In genomic region chr22:33841281-33842005, GRCh38 we compare ENCODE assay signal across 13 cellular contexts.
DNase-seq lines count a peak whose midpoint lies in the region; ATAC-seq and TF ChIP-seq lines count a peak whose summit lies in the region.
"Had no signal": no experiment of that assay in that cellular context is flagged by ENCODE, and none has a peak within 500 bp of the region (broad histone marks: within the 10 kb centered on the region; RNA-seq: fewer than 3 reads in every experiment).

No MANE protein-coding gene starts in this region.

- H3K4me3 ChIP-seq in ascending aorta = peak overlapping the region in 1 of 2 donors; percentile 28

- no peaks in the 10 kb centered on the region for H3K27me3 ChIP-seq in ascending aorta

- H3K36me3 Mint-ChIP-seq in nephron progenitor cell (ENCODE audit: low read depth) (peaks cover 10% of the 10 kb centered on the region), natural killer cell (no peaks in the 10 kb centered on the region)
- H3K36me3 Mint-ChIP-seq in activated T-helper 2 cell treated with anti-CD3 and anti-CD28 coated beads, Interferon-gamma antibody, Interleukin-2, Interleukin-4, amounts not matched to agents 10 μg/mL and 5 μg/mL and 100 μg/mL, durations not matched to agents 14 hours and 24 hours and 36 hours (ENCODE audit: low read depth) = no peaks in the 10 kb centered on the region
- H3K36me3 Mint-ChIP-seq: CD14-positive monocyte, mesothelial cell of epicardium had no signal

- H3K27ac ChIP-seq in ascending aorta = peak overlapping the region; percentile 49 to 66

- H3K27ac Mint-ChIP-seq in nephron progenitor cell = peak overlapping the region; percentile 43
- no peak overlapping the region for H3K27ac Mint-ChIP-seq in activated T-helper 2 cell treated with anti-CD3 and anti-CD28 coated beads, Interferon-gamma antibody, Interleukin-2, Interleukin-4, amounts not matched to agents 10 μg/mL and 5 μg/mL and 100 μg/mL, durations not matched to agents 14 hours and 24 hours and 36 hours
- no peak overlapping the region for H3K27ac Mint-ChIP-seq in natural killer cell
- H3K27ac Mint-ChIP-seq: activated CD8-positive, alpha-beta T cell treated with anti-CD3 and anti-CD28 coated beads for 36 hours; CD14-positive monocyte; mesothelial cell of epicardium had no signal

- DNase-seq in ascending aorta (ENCODE audit: low spot score in 2 of 2) (no peak), nephron progenitor cell (no peak), natural killer cell (no peak), NOMO-1 treated with dmso at 0.1 percent for 144 hours (lab: John Stamatoyannopoulos, UW; ENCODE audit: unreplicated experiment) (no peak), GM19240 (ENCODE audit: insufficient read length, low spot score) (no peak)
- DNase-seq in activated T-helper 2 cell treated with anti-CD3 and anti-CD28 coated beads, Interferon-gamma antibody, Interleukin-2, Interleukin-4, amounts not matched to agents 10 μg/mL and 5 μg/mL and 100 μg/mL, durations not matched to agents 14 hours and 24 hours and 36 hours (ENCODE audit: low spot score) = no peak
- DNase-seq: activated CD8-positive, alpha-beta T cell treated with anti-CD3 and anti-CD28 coated beads for 36 hours; effector memory CD4-positive, alpha-beta T cell; NCI-H446 treated with DMSO at 0.1 percent for 48 hours had no signal

- ATAC-seq in GM18861 (IDR thresholded peaks at IDR 0.05; ENCODE audit: unreplicated experiment) (peak; percentile 46), HG03045 (IDR thresholded peaks at IDR 0.05; ENCODE audit: unreplicated experiment) (peak; percentile 13), natural killer cell (no peak)
- ATAC-seq: activated CD8-positive, alpha-beta T cell treated with anti-CD3 and anti-CD28 coated beads for 36 hours had no signal

- H3K4me3 Mint-ChIP-seq in nephron progenitor cell (no peak overlapping the region), natural killer cell (no peak overlapping the region)
- H3K4me3 Mint-ChIP-seq in activated T-helper 2 cell treated with anti-CD3 and anti-CD28 coated beads, Interferon-gamma antibody, Interleukin-2, Interleukin-4, amounts not matched to agents 10 μg/mL and 5 μg/mL and 100 μg/mL, durations not matched to agents 14 hours and 24 hours and 36 hours (ENCODE audit: low read depth) = no peak overlapping the region
- H3K4me3 Mint-ChIP-seq: activated CD8-positive, alpha-beta T cell treated with anti-CD3 and anti-CD28 coated beads for 36 hours; CD14-positive monocyte; mesothelial cell of epicardium had no signal

- H3K4me1 Mint-ChIP-seq in nephron progenitor cell = peaks cover 11% of the 10 kb centered on the region
- H3K4me1 Mint-ChIP-seq in activated T-helper 2 cell treated with anti-CD3 and anti-CD28 coated beads, Interferon-gamma antibody, Interleukin-2, Interleukin-4, amounts not matched to agents 10 μg/mL and 5 μg/mL and 100 μg/mL, durations not matched to agents 14 hours and 24 hours and 36 hours (ENCODE audit: low read depth) = no peaks in the 10 kb centered on the region
- no peaks in the 10 kb centered on the region for H3K4me1 Mint-ChIP-seq in natural killer cell
- H3K4me1 Mint-ChIP-seq: CD14-positive monocyte had no signal

- no peaks in the 10 kb centered on the region for H3K36me3 ChIP-seq in ascending aorta

- H3K4me1 ChIP-seq in ascending aorta = peaks cover 3 to 18% of the 10 kb centered on the region in 2 donors

- H3K27me3 Mint-ChIP-seq in nephron progenitor cell (ENCODE audit: low read depth, poor library complexity) (no peaks in the 10 kb centered on the region), natural killer cell (ENCODE audit: low read depth in 2 of 2) (peaks cover 0 to 6% of the 10 kb centered on the region in 2 donors)
- no peaks in the 10 kb centered on the region for H3K27me3 Mint-ChIP-seq in activated T-helper 2 cell treated with anti-CD3 and anti-CD28 coated beads, Interferon-gamma antibody, Interleukin-2, Interleukin-4, amounts not matched to agents 10 μg/mL and 5 μg/mL and 100 μg/mL, durations not matched to agents 14 hours and 24 hours and 36 hours (ENCODE audit: low read depth)
- H3K27me3 Mint-ChIP-seq: activated CD8-positive, alpha-beta T cell treated with anti-CD3 and anti-CD28 coated beads for 36 hours had no signal

- TF ChIP-seq CTCF in ascending aorta (IDR thresholded peaks at IDR 0.05) = no peak
- no peak for TF ChIP-seq CTCF in nephron progenitor cell (IDR thresholded peaks at IDR 0.05)
- no peak for TF ChIP-seq CTCF in natural killer cell (IDR thresholded peaks at IDR 0.05)

- intact Hi-C loops in ascending aorta (cut with DNase I) (loop anchor here (1.0 to 10.0 kb wide), 3 partner anchors 31 to 117 kb away; no protein-coding TSS in a partner anchor), natural killer cell (cut with micrococcal nuclease) (no loop called here)
- intact Hi-C loops in activated T-helper 2 cell treated with anti-CD3 and anti-CD28 coated beads, Interferon-gamma antibody, Interleukin-2, Interleukin-4, amounts not matched to agents 10 μg/mL and 5 μg/mL and 100 μg/mL, durations not matched to agents 14 hours and 24 hours and 36 hours (cut with micrococcal nuclease) = no loop called here

- H3K9me3 ChIP-seq in ascending aorta = no peaks in the 10 kb centered on the region

- H3K9me3 Mint-ChIP-seq in nephron progenitor cell (peaks cover 10% of the 10 kb centered on the region), natural killer cell (peaks cover 0 to 4% of the 10 kb centered on the region in 2 donors)
- H3K9me3 Mint-ChIP-seq in activated T-helper 2 cell treated with anti-CD3 and anti-CD28 coated beads, Interferon-gamma antibody, Interleukin-2, Interleukin-4, amounts not matched to agents 10 μg/mL and 5 μg/mL and 100 μg/mL, durations not matched to agents 14 hours and 24 hours and 36 hours = peaks cover 33% of the 10 kb centered on the region

Comparison
In these comparisons a context has a peak if more than half of its experiments do, and no peak if none do; other contexts are left out.
1. ATAC-seq: peak in GM18861 (single experiment) and HG03045 (single experiment); none in natural killer cell (0 of 3).